15 cellular contexts compared by ENCODE assay signal in genomic region chr6:122997541-122998150, GRCh38. TPM values are rescaled to one million over a fixed set of nuclear protein-coding genes. Genes with fewer than 3 reads are reported as not detected.
"Had no signal": no experiment of that assay in that cellular context is flagged by ENCODE, and none has a peak within 500 bp of the region (broad histone marks: within the 10 kb centered on the region; RNA-seq: fewer than 3 reads in every experiment).

No MANE protein-coding gene starts in this region.

- H3K36me3 ChIP-seq: brain microvascular endothelial cell, esophagus squamous epithelium, left lung, tibial artery, uterus had no signal

- DNase-seq: activated CD4-positive, alpha-beta T cell treated with anti-CD3 and anti-CD28 coated beads, Interleukin-2, amount 50 U/mL, for 4 hours; activated CD4-positive, CD25-positive, alpha-beta regulatory T cell treated with anti-CD3 and anti-CD28 coated beads, Interleukin-2, amount 50 U/mL, for 72 hours; activated effector memory CD4-positive, alpha-beta T cell treated with anti-CD3 and anti-CD28 coated beads, Interleukin-2, amount 50 U/mL, for 16 hours; activated T-cell treated with anti-CD3 and anti-CD28 coated beads, Interleukin-2, amount 50 U/mL, for 1 hour; brain microvascular endothelial cell; esophagus squamous epithelium; foreskin keratinocyte; stimulated activated CD4-positive, alpha-beta T cell treated with anti-CD3 and anti-CD28 coated beads, Interleukin-4, amount 100 ng/mL, for 4 hours; tibial artery; uterus had no signal

- H3K27ac Mint-ChIP-seq: activated naive CD4-positive, alpha-beta T cell treated with anti-CD3 and anti-CD28 coated beads, Interleukin-2, amount 50 U/mL, for 72 hours; natural killer cell treated with Interleukin-12 subunit alpha and Interleukin-12 subunit beta and Interleukin-15 and Interleukin-18, amount 100 ng/mL, for 72 hours had no signal

- H3K27ac ChIP-seq: brain microvascular endothelial cell, esophagus squamous epithelium, foreskin keratinocyte, left lung, tibial artery had no signal

- ATAC-seq: activated naive CD4-positive, alpha-beta T cell treated with anti-CD3 and anti-CD28 coated beads, Interleukin-2, amount 50 U/mL, for 72 hours; foreskin keratinocyte; left lung; natural killer cell treated with Interleukin-12 subunit alpha and Interleukin-12 subunit beta and Interleukin-15 and Interleukin-18, amount 100 ng/mL, for 72 hours had no signal

- H3K9me3 ChIP-seq: esophagus squamous epithelium, left lung, tibial artery, uterus had no signal

- H3K4me3 ChIP-seq: esophagus squamous epithelium, left lung, tibial artery had no signal

- H3K4me1 ChIP-seq: foreskin keratinocyte, uterus had no signal

- H3K4me3 Mint-ChIP-seq: natural killer cell treated with Interleukin-12 subunit alpha and Interleukin-12 subunit beta and Interleukin-15 and Interleukin-18, amount 100 ng/mL, for 72 hours had no signal

RNA-seq across cellular contexts. Expression of gene CLVS2, which starts 1.6 kb away (rescaled TPM):
- total RNA-seq: activated naive CD4-positive, alpha-beta T cell treated with anti-CD3 and anti-CD28 coated beads, Interleukin-2, amount 50 U/mL, for 72 hours; foreskin keratinocyte; left lung; natural killer cell treated with Interleukin-12 subunit alpha and Interleukin-12 subunit beta and Interleukin-15 and Interleukin-18, amount 100 ng/mL, for 72 hours; osteocyte; renal cortical epithelial cell had no signal
